ENCODE assay signal across 39 cellular contexts in the genomic region with DNA sequence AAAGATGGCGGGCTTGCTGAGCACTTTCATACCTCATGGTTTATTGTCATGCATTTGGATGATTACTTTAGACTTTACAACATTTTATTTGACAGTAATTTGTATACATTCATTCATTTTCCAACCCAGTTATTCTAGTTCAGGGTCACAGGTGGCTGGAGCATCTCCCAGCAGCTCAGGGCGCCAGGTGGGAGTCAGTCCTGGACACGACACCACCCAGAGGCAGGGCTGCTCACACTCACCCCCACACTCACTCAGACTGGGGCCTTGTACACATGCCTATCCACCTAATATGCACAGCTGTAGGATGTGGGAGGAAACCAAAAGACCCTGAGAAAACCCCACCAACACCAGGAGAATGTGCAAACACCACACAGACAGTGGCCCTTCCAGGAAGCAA.
"Had no signal": no experiment of that assay in that cellular context is flagged by ENCODE, and none has a peak within 500 bp of the region (broad histone marks: within the 10 kb centered on the region; RNA-seq: fewer than 3 reads in every experiment).

No MANE protein-coding gene starts in this region.

- H3K27ac Mint-ChIP-seq: activated naive CD4-positive, alpha-beta T cell treated with anti-CD3 and anti-CD28 coated beads for 36 hours; activated naive CD4-positive, alpha-beta T cell treated with anti-CD3 and anti-CD28 coated beads, Interleukin-2, amount 10 ng/mL, durations not matched to agents 7 days and 5 days; activated naive CD4-positive, alpha-beta T cell treated with anti-CD3 and anti-CD28 coated beads, Interleukin-2, amount 50 U/mL, for 24 hours; activated naive CD4-positive, alpha-beta T cell treated with anti-CD3 and anti-CD28 coated beads, Interleukin-2, amount 50 U/mL, for 72 hours; activated naive CD8-positive, alpha-beta T cell; activated naive CD8-positive, alpha-beta T cell treated with anti-CD3 and anti-CD28 coated beads for 36 hours; activated naive CD8-positive, alpha-beta T cell treated with anti-CD3 and anti-CD28 coated beads, Interleukin-2, amount 10 ng/mL, durations not matched to agents 7 days and 5 days; activated naive CD8-positive, alpha-beta T cell treated with anti-CD3 and anti-CD28 coated beads, Interleukin-2, amount 50 U/mL, for 24 hours; activated T-cell treated with anti-CD3 and anti-CD28 coated beads, Interleukin-2, amount 50 U/mL, for 24 hours; activated T-cell treated with anti-CD3 and anti-CD28 coated beads, Interleukin-2, amount 50 U/mL, for 72 hours; activated T-helper 1 cell treated with anti-CD3 and anti-CD28 coated beads, Interleukin-12 subunit alpha, Interleukin-12 subunit beta, Interleukin-2, Interleukin-4 antibody, amounts not matched to agents 30 ng/mL and 10 ng/mL and 1 ng/mL, durations not matched to agents 14 hours and 24 hours and 36 hours; activated T-helper 17 cell treated with anti-CD3 and anti-CD28 coated beads, Interleukin-2, amount 50 U/mL, for 72 hours; activated T-helper 2 cell treated with anti-CD3 and anti-CD28 coated beads, Interferon-gamma antibody, Interleukin-2, Interleukin-4, amounts not matched to agents 10 μg/mL and 5 μg/mL and 100 μg/mL, durations not matched to agents 14 hours and 24 hours and 36 hours; brain had no signal

- H3K27me3 ChIP-seq: adrenal gland, ascending aorta, body of pancreas, brain microvascular endothelial cell, breast epithelium, cardiac muscle cell had no signal

- H3K27ac ChIP-seq: adrenal gland, ascending aorta, body of pancreas, brain microvascular endothelial cell, breast epithelium, cardiac muscle cell had no signal

- H3K9me3 Mint-ChIP-seq: activated naive CD4-positive, alpha-beta T cell treated with anti-CD3 and anti-CD28 coated beads, Interleukin-2, amount 10 ng/mL, durations not matched to agents 7 days and 5 days; activated naive CD8-positive, alpha-beta T cell treated with anti-CD3 and anti-CD28 coated beads, Interleukin-2, amount 10 ng/mL, durations not matched to agents 7 days and 5 days; activated naive CD8-positive, alpha-beta T cell treated with anti-CD3 and anti-CD28 coated beads, Interleukin-2, amount 50 U/mL, for 24 hours; activated T-helper 1 cell treated with anti-CD3 and anti-CD28 coated beads, Interleukin-12 subunit alpha, Interleukin-12 subunit beta, Interleukin-2, Interleukin-4 antibody, amounts not matched to agents 30 ng/mL and 10 ng/mL and 1 ng/mL, durations not matched to agents 14 hours and 24 hours and 36 hours; activated T-helper 2 cell treated with anti-CD3 and anti-CD28 coated beads, Interferon-gamma antibody, Interleukin-2, Interleukin-4, amounts not matched to agents 10 μg/mL and 5 μg/mL and 100 μg/mL, durations not matched to agents 14 hours and 24 hours and 36 hours had no signal

- H3K9me3 ChIP-seq: adrenal gland, ascending aorta, body of pancreas, breast epithelium had no signal

- H3K4me1 Mint-ChIP-seq: activated naive CD4-positive, alpha-beta T cell treated with anti-CD3 and anti-CD28 coated beads, Interleukin-2, amount 10 ng/mL, durations not matched to agents 7 days and 5 days; activated naive CD4-positive, alpha-beta T cell treated with anti-CD3 and anti-CD28 coated beads, Interleukin-2, amount 50 U/mL, for 24 hours; activated naive CD8-positive, alpha-beta T cell treated with anti-CD3 and anti-CD28 coated beads for 36 hours; activated naive CD8-positive, alpha-beta T cell treated with anti-CD3 and anti-CD28 coated beads, Interleukin-2, amount 10 ng/mL, durations not matched to agents 7 days and 5 days; activated naive CD8-positive, alpha-beta T cell treated with anti-CD3 and anti-CD28 coated beads, Interleukin-2, amount 50 U/mL, for 24 hours; activated T-helper 17 cell treated with anti-CD3 and anti-CD28 coated beads, Interleukin-2, amount 50 U/mL, for 72 hours; central memory CD8-positive, alpha-beta T cell had no signal

- H3K4me1 ChIP-seq: adrenal gland, ascending aorta, body of pancreas, breast epithelium had no signal

- H3K4me3 ChIP-seq: adrenal gland, ascending aorta, body of pancreas, breast epithelium, cardiac muscle cell had no signal

- H3K36me3 ChIP-seq: adrenal gland, ascending aorta, brain microvascular endothelial cell, breast epithelium, cardiac muscle cell had no signal

- DNase-seq: activated effector memory CD4-positive, alpha-beta T cell treated with anti-CD3 and anti-CD28 coated beads, Interleukin-2, amount 50 U/mL, for 16 hours; activated effector memory CD4-positive, alpha-beta T cell treated with Interleukin-2 at 50 U/mL for 16 hours; activated gamma-delta T cell; activated gamma-delta T cell treated with Interleukin-2 at 50 U/mL for 16 hours; activated naive CD4-positive, alpha-beta T cell; activated naive CD4-positive, alpha-beta T cell treated with anti-CD3 and anti-CD28 coated beads for 36 hours; activated naive CD4-positive, alpha-beta T cell treated with anti-CD3 and anti-CD28 coated beads, Interleukin-2, amount 10 ng/mL, durations not matched to agents 7 days and 5 days; activated naive CD4-positive, alpha-beta T cell treated with anti-CD3 and anti-CD28 coated beads, Interleukin-2, amount 50 U/mL, for 16 hours; activated naive CD4-positive, alpha-beta T cell treated with Interleukin-2 at 50 U/mL for 16 hours; activated naive CD8-positive, alpha-beta T cell treated with anti-CD3 and anti-CD28 coated beads for 36 hours; activated naive CD8-positive, alpha-beta T cell treated with anti-CD3 and anti-CD28 coated beads, Interleukin-2, amount 10 ng/mL, durations not matched to agents 7 days and 5 days; activated naive CD8-positive, alpha-beta T cell treated with anti-CD3 and anti-CD28 coated beads, Interleukin-2, amount 50 U/mL, for 24 hours; activated T-cell treated with anti-CD3 and anti-CD28 coated beads, Interleukin-2, amount 50 U/mL, for 1 hour; activated T-cell treated with anti-CD3 and anti-CD28 coated beads, Interleukin-2, amount 50 U/mL, for 24 hours; activated T-cell treated with anti-CD3 and anti-CD28 coated beads, Interleukin-2, amount 50 U/mL, for 4 hours; activated T-cell treated with anti-CD3 and anti-CD28 coated beads, Interleukin-2, amount 50 U/mL, for 48 hours; activated T-cell treated with anti-CD3 and anti-CD28 coated beads, Interleukin-2, amount 50 U/mL, for 72 hours; adrenal gland; amniotic stem cell; amygdala; anterior cingulate cortex; aorta; body of pancreas; brain microvascular endothelial cell; central memory CD4-positive, alpha-beta T cell; cerebellar nuclear complex had no signal

- H3K36me3 Mint-ChIP-seq: activated naive CD4-positive, alpha-beta T cell treated with anti-CD3 and anti-CD28 coated beads, Interleukin-2, amount 10 ng/mL, durations not matched to agents 7 days and 5 days; activated naive CD4-positive, alpha-beta T cell treated with anti-CD3 and anti-CD28 coated beads, Interleukin-2, amount 50 U/mL, for 24 hours; activated naive CD4-positive, alpha-beta T cell treated with anti-CD3 and anti-CD28 coated beads, Interleukin-2, amount 50 U/mL, for 72 hours; activated naive CD8-positive, alpha-beta T cell; activated naive CD8-positive, alpha-beta T cell treated with anti-CD3 and anti-CD28 coated beads for 36 hours; activated naive CD8-positive, alpha-beta T cell treated with anti-CD3 and anti-CD28 coated beads, Interleukin-2, amount 10 ng/mL, durations not matched to agents 7 days and 5 days; brain had no signal

- H3K4me3 Mint-ChIP-seq: activated naive CD4-positive, alpha-beta T cell treated with anti-CD3 and anti-CD28 coated beads for 36 hours; activated naive CD4-positive, alpha-beta T cell treated with anti-CD3 and anti-CD28 coated beads, Interleukin-2, amount 10 ng/mL, durations not matched to agents 7 days and 5 days; activated naive CD4-positive, alpha-beta T cell treated with anti-CD3 and anti-CD28 coated beads, Interleukin-2, amount 50 U/mL, for 24 hours; activated naive CD8-positive, alpha-beta T cell; activated naive CD8-positive, alpha-beta T cell treated with anti-CD3 and anti-CD28 coated beads for 36 hours; activated naive CD8-positive, alpha-beta T cell treated with anti-CD3 and anti-CD28 coated beads, Interleukin-2, amount 10 ng/mL, durations not matched to agents 7 days and 5 days; activated naive CD8-positive, alpha-beta T cell treated with anti-CD3 and anti-CD28 coated beads, Interleukin-2, amount 50 U/mL, for 24 hours; activated T-cell treated with anti-CD3 and anti-CD28 coated beads, Interleukin-2, amount 50 U/mL, for 24 hours; activated T-cell treated with anti-CD3 and anti-CD28 coated beads, Interleukin-2, amount 50 U/mL, for 4 hours; activated T-cell treated with anti-CD3 and anti-CD28 coated beads, Interleukin-2, amount 50 U/mL, for 72 hours; activated T-helper 1 cell treated with anti-CD3 and anti-CD28 coated beads, Interleukin-12 subunit alpha, Interleukin-12 subunit beta, Interleukin-2, Interleukin-4 antibody, amounts not matched to agents 30 ng/mL and 10 ng/mL and 1 ng/mL, durations not matched to agents 14 hours and 24 hours and 36 hours; activated T-helper 17 cell treated with anti-CD3 and anti-CD28 coated beads, Interleukin-2, amount 50 U/mL, for 72 hours; brain; central memory CD8-positive, alpha-beta T cell had no signal

- FAIRE-seq: astrocyte, bronchial epithelial cell had no signal

- H3K27me3 Mint-ChIP-seq: activated naive CD4-positive, alpha-beta T cell treated with anti-CD3 and anti-CD28 coated beads, Interleukin-2, amount 10 ng/mL, durations not matched to agents 7 days and 5 days; activated naive CD4-positive, alpha-beta T cell treated with anti-CD3 and anti-CD28 coated beads, Interleukin-2, amount 50 U/mL, for 24 hours; activated naive CD8-positive, alpha-beta T cell; activated naive CD8-positive, alpha-beta T cell treated with anti-CD3 and anti-CD28 coated beads for 36 hours; activated naive CD8-positive, alpha-beta T cell treated with anti-CD3 and anti-CD28 coated beads, Interleukin-2, amount 10 ng/mL, durations not matched to agents 7 days and 5 days; activated naive CD8-positive, alpha-beta T cell treated with anti-CD3 and anti-CD28 coated beads, Interleukin-2, amount 50 U/mL, for 24 hours; activated T-cell treated with anti-CD3 and anti-CD28 coated beads, Interleukin-2, amount 50 U/mL, for 24 hours; activated T-helper 17 cell treated with anti-CD3 and anti-CD28 coated beads, Interleukin-2, amount 50 U/mL, for 72 hours; central memory CD8-positive, alpha-beta T cell had no signal

- ATAC-seq: activated naive CD4-positive, alpha-beta T cell treated with anti-CD3 and anti-CD28 coated beads, Interleukin-2, amount 50 U/mL, for 72 hours; activated naive CD8-positive, alpha-beta T cell treated with anti-CD3 and anti-CD28 coated beads, Interleukin-2, amount 50 U/mL, for 24 hours; activated T-cell treated with anti-CD3 and anti-CD28 coated beads, Interleukin-2, amount 50 U/mL, for 4 hours; activated T-cell treated with anti-CD3 and anti-CD28 coated beads, Interleukin-2, amount 50 U/mL, for 72 hours; activated T-helper 17 cell treated with anti-CD3 and anti-CD28 coated beads, Interleukin-2, amount 50 U/mL, for 72 hours; body of pancreas had no signal
